In the genomic region with DNA sequence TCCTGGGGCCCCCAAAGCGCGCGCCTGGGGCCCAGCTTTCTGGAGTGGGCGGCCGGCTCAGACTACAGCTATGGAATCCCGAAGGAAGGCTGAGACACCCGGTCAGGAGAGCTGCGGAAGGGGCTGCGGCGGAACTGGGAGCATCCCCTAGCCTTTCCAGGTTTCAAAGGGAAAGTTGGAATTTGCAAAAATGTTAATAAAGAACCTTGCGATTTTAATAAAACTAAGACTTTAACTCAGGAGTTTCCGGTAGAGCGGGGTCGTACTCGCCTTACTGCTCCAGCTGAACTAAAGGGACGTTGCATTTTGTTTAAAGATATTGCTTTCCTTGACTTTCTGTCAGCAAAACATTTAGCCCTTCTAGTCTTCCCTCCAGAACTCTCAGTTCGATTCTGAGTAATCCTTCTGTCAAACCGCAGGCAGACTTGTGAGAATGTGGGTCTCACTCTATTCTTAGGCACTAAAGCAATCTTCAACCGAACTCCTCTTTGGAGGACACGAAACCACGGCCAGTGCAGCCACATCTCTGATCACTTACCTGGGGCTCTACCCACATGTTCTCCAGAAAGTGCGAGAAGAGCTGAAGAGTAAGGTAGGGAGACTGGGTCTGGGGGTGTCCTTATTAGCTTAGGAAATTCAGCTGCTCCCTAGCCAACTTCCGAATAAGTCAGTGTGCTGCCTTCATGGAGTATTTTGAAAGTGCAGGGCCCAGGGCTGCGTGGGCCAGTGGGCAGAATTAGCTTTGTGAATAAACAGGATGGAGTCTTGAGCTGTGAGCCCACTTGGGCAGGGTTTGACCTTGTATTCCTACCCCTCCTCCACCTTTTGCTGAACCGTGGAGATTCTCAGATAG, we compare ENCODE assay signal across 17 cellular contexts. TPM values are rescaled to one million over a fixed set of nuclear protein-coding genes. Genes with fewer than 3 reads are reported as not detected.
DNase-seq lines count a peak whose midpoint lies in the region; ATAC-seq, FAIRE-seq and TF ChIP-seq lines count a peak whose summit lies in the region.
"Had no signal": no experiment of that assay in that cellular context is flagged by ENCODE, and none has a peak within 500 bp of the region (broad histone marks: within the 10 kb centered on the region; RNA-seq: fewer than 3 reads in every experiment).

No MANE protein-coding gene starts in this region.

- TF ChIP-seq CTCF in right lobe of liver (IDR thresholded peaks at IDR 0.05), result no peak
- TF ChIP-seq CTCF in HepG2 (CRISPR knock-in tag; IDR thresholded peaks at IDR 0.05), result no peak
- TF ChIP-seq CTCF in vagina (IDR thresholded peaks at IDR 0.05), result no peak

- DNase-seq in right lobe of liver (no peak), HepG2 (ENCODE audit: low spot score) (no peak), T-helper 17 cell (no peak), vagina (ENCODE audit: extremely low spot score in 2 of 2) (peak; percentile 56 to 64), pons (ENCODE audit: low spot score) (no peak), GDM1 (lab: John Stamatoyannopoulos, UW) (no peak)
- DNase-seq: HFFc6; kidney; NCI-H1092; NCI-H69; stimulated activated CD4-positive, alpha-beta T cell treated with anti-CD3 and anti-CD28 coated beads, Interleukin-4, amount 100 ng/mL, for 4 hours; testis had no signal

- in situ Hi-C loops in HepG2 (cut with HindIII; ENCODE audit: extremely low pct_ligation_motif_present, low pct_unique_long_range_greater_than_20kb), result loop anchor here (10.0 kb wide), 1 partner anchor 219 kb away; no protein-coding TSS in a partner anchor

- peak overlapping the region; percentile 19 for H3K4me3 Mint-ChIP-seq in T-helper 17 cell
- H3K4me3 Mint-ChIP-seq: HFFc6 had no signal

- no peak overlapping the region for H3K4me2 ChIP-seq in HepG2 (ENCODE audit: low read depth, low read length)

- H3K36me3 ChIP-seq in right lobe of liver, result no peaks in the 10 kb centered on the region
- H3K36me3 ChIP-seq in HepG2 (replicated peaks in 1 of 2; ENCODE audit: control insufficient read depth in 1 of 2, insufficient read depth in 2 of 2, low read length in 2 of 2), result no peaks in the 10 kb centered on the region
- H3K36me3 ChIP-seq in iPS-18a (ENCODE audit: control insufficient read depth, low read depth, low read length), result no peaks in the 10 kb centered on the region
- no peaks in the 10 kb centered on the region for H3K36me3 ChIP-seq in vagina

- no TSS peak for BruUV-seq in HepG2 (replicated peaks; lab: Mats Ljungman, UMichigan)

- H4K20me1 ChIP-seq in HepG2 (ENCODE audit: insufficient read depth, low read length), result no peaks in the 10 kb centered on the region

- no peak for FAIRE-seq in HepG2 (lab: Jason Lieb, UNC)
- FAIRE-seq: kidney had no signal

- no peak for TF ChIP-seq RAD21 in HepG2 (CRISPR knock-in tag; IDR thresholded peaks at IDR 0.05)

- ATAC-seq in right lobe of liver (no peak), HepG2 (no peak), T-helper 17 cell (no peak), HG02763 (IDR thresholded peaks at IDR 0.05; ENCODE audit: unreplicated experiment) (no peak)
- ATAC-seq: esophagus mucosa, SK-N-SH treated with all-trans-retinoic acid at 6 μM for 48 hours had no signal

- TF ChIP-seq POLR2A in right lobe of liver (IDR thresholded peaks at IDR 0.05) (no peak), HepG2 (IDR thresholded peaks at IDR 0.05; ENCODE audit: insufficient read depth in 1 of 2, low read depth in 2 of 2, low read length in 2 of 2) (no peak), vagina (IDR thresholded peaks at IDR 0.05) (no peak)

- peaks cover 76% of the 10 kb centered on the region for H3K27me3 Mint-ChIP-seq in T-helper 17 cell

- TF ChIP-seq EP300 in HepG2 (IDR thresholded peaks at IDR 0.05; ENCODE audit: low read depth in 2 of 2, low read length in 2 of 2) (no peak), HepG2 (CRISPR knock-in tag; IDR thresholded peaks at IDR 0.05; ENCODE audit: borderline replicate concordance) (no peak)

- H3K9me3 ChIP-seq in right lobe of liver (no peaks in the 10 kb centered on the region), HepG2 (ENCODE audit: low read length) (no peaks in the 10 kb centered on the region), T-helper 17 cell (ENCODE audit: control insufficient read depth, low read length, poor library complexity, severe bottlenecking) (no peaks in the 10 kb centered on the region), iPS-18a (ENCODE audit: control insufficient read depth, low read depth, low read length) (no peaks in the 10 kb centered on the region), vagina (no peaks in the 10 kb centered on the region)
- H3K9me3 ChIP-seq: testis had no signal

- peaks cover 6% of the 10 kb centered on the region for H3K36me3 Mint-ChIP-seq in T-helper 17 cell (ENCODE audit: low read depth)

- no peak overlapping the region for H3K9ac ChIP-seq in HepG2 (ENCODE audit: insufficient read depth, low read depth, low read length)
- peak overlapping the region; percentile 2 for H3K9ac ChIP-seq in iPS-18a (ENCODE audit: low read length)

- POLR2A ChIA-PET in HepG2 (lab: Yijun Ruan, JAX), result no interaction called here

- H3K27ac ChIP-seq in right lobe of liver (no peak overlapping the region), HepG2 (ENCODE audit: extremely low read length, insufficient read depth, low read length) (no peak overlapping the region), iPS-18a (ENCODE audit: low read length) (no peak overlapping the region), vagina (no peak overlapping the region)
- H3K27ac ChIP-seq: testis had no signal

- WGBS in right lobe of liver (ENCODE audit: insufficient coverage, low coverage, low lambda C conversion rate, missing lambda C conversion rate), result 52% methylated on average over 19 of the region's 25 CpGs
- 63% methylated on average over 25 of the region's 25 CpGs for WGBS in HepG2 (ENCODE audit: low lambda C conversion rate)

- H3K4me1 ChIP-seq in right lobe of liver, result peaks cover 0 to 82% (median 22%) of the 10 kb centered on the region in 4 donors
- H3K4me1 ChIP-seq in HepG2 (ENCODE audit: insufficient read depth, low read length), result peaks cover 40% of the 10 kb centered on the region
- H3K4me1 ChIP-seq in iPS-18a (ENCODE audit: control insufficient read depth, low read depth, low read length), result peaks cover 11% of the 10 kb centered on the region
- peaks cover 38% of the 10 kb centered on the region for H3K4me1 ChIP-seq in vagina

- H3K79me2 ChIP-seq in HepG2 (ENCODE audit: insufficient read depth, low read length), result no peaks in the 10 kb centered on the region

- peak overlapping the region in 2 of 3 donors; percentile 49 to 76 for H3K4me3 ChIP-seq in right lobe of liver
- H3K4me3 ChIP-seq in HepG2 (replicated peaks in 1 of 3; ENCODE audit: insufficient read depth in 1 of 3, low read depth in 2 of 3, low read length in 3 of 3), result no peak overlapping the region
- H3K4me3 ChIP-seq in iPS-18a (ENCODE audit: low read length), result peak overlapping the region; percentile 63
- no peak overlapping the region for H3K4me3 ChIP-seq in vagina
- H3K4me3 ChIP-seq: testis had no signal

- intact Hi-C loops in right lobe of liver (cut with DNase I) (no loop called here), HepG2 (cut with micrococcal nuclease; ENCODE audit: unreplicated experiment) (loop anchor here (2.0 to 10.0 kb wide), 2 partner anchors 69 to 191 kb away; no protein-coding TSS in a partner anchor), vagina (cut with DNase I) (no loop called here)

- H2AFZ ChIP-seq in HepG2 (ENCODE audit: low read length), result no peak overlapping the region

- CTCF ChIA-PET in HepG2 (lab: Yijun Ruan, JAX; ENCODE audit: low intra/inter-chr PET ratio, low total read pairs), result no interaction called here

- peaks cover 26% of the 10 kb centered on the region for H3K4me1 Mint-ChIP-seq in T-helper 17 cell

- H3K27me3 ChIP-seq in right lobe of liver (no peaks in the 10 kb centered on the region), HepG2 (ENCODE audit: control insufficient read depth in 1 of 2, insufficient read depth in 2 of 2, low read length in 2 of 2) (peaks cover 9 to 50% of the 10 kb centered on the region in 2 experiments; a peak in 4 of 5 replicates), iPS-18a (ENCODE audit: control insufficient read depth, insufficient read depth, low read length) (peaks cover 81% of the 10 kb centered on the region), vagina (peaks cover 10% of the 10 kb centered on the region)
- H3K27me3 ChIP-seq: testis had no signal

- no peak overlapping the region for H3K27ac Mint-ChIP-seq in T-helper 17 cell
- H3K27ac Mint-ChIP-seq: HFFc6 had no signal

RNA-seq across cellular contexts. Expression of gene CYP26A1, which starts 1.9 kb away (rescaled TPM):
- 10 to 100 TPM in 3 of 6 experiments, under 1 TPM in 1, not detected in 2; 0.95 to 53.1 (median 12.6) TPM for total RNA-seq in right lobe of liver
- not detected in 2 replicates for total RNA-seq in HepG2 (2016; rRNA removed; fragmentation: Illumina TruSeq; extraction: Trizol)
- total RNA-seq in HepG2 (2016; cell fraction: cytosol; rRNA removed; fragmentation: Illumina TruSeq; extraction: Trizol; ENCODE audit: low read depth), result not detected in 2 replicates
- not detected in 2 replicates for total RNA-seq in HepG2 (2016; cell fraction: insoluble cytoplasmic fraction; rRNA removed; fragmentation: Illumina TruSeq; extraction: Trizol)
- not detected in 2 replicates for total RNA-seq in HepG2 (2016; cell fraction: membrane; rRNA removed; fragmentation: Illumina TruSeq; extraction: Trizol)
- total RNA-seq in HepG2 (2016; cell fraction: nucleus; rRNA removed; fragmentation: Illumina TruSeq; extraction: Trizol), result not detected in 2 replicates
- polyA plus RNA-seq in HepG2 (2011; rRNA removed), result 0.15 and 0.31 TPM in 2 replicates
- 0.14 and 0.48 TPM in 2 replicates for polyA plus RNA-seq in HepG2 (2011; cell fraction: cytosol; rRNA removed)
- 1.4 and 1.6 TPM in 2 replicates for polyA plus RNA-seq in HepG2 (2011; cell fraction: nucleus; rRNA removed)
- not detected in 2 replicates for polyA plus RNA-seq in HepG2 (2012)
- polyA plus RNA-seq in HepG2 (2016; cell fraction: cytosol; fragmentation: Illumina TruSeq; extraction: Trizol; ENCODE audit: low read depth), result not detected in 2 replicates
- not detected in 2 replicates for polyA plus RNA-seq in HepG2 (2016; cell fraction: insoluble cytoplasmic fraction; fragmentation: Illumina TruSeq; extraction: Trizol; ENCODE audit: low read depth)
- not detected in 2 replicates for polyA plus RNA-seq in HepG2 (2016; cell fraction: membrane; fragmentation: Illumina TruSeq; extraction: Trizol; ENCODE audit: low read depth)
- not detected in 2 replicates for polyA plus RNA-seq in HepG2 (2016; cell fraction: nucleus; fragmentation: Illumina TruSeq; extraction: Trizol; ENCODE audit: insufficient read depth, low read depth)
- polyA minus RNA-seq in HepG2 (2011; rRNA and poly(A)+ RNA removed; ENCODE audit: low replicate concordance), result 0.20 TPM in 1 of 2 replicates, not detected in the other
- not detected in 2 replicates for polyA minus RNA-seq in HepG2 (2011; cell fraction: cytosol; rRNA and poly(A)+ RNA removed)
- polyA minus RNA-seq in HepG2 (2011; cell fraction: nucleus; rRNA and poly(A)+ RNA removed), result 0.13 TPM in 1 of 2 replicates, not detected in the other
- not detected for total RNA-seq in T-helper 17 cell
- total RNA-seq in vagina, result not detected
- total RNA-seq: esophagus mucosa, HFFc6, posterior vena cava, testis had no signal

RNA-seq across cellular contexts. Expression of gene CYP26C1, which starts 15.0 kb away (rescaled TPM):
- under 1 TPM in 3 of 6 experiments, not detected in 3; 0.07 to 0.12 (median 0.10) TPM for total RNA-seq in right lobe of liver
- 0.02 TPM in 1 of 2 replicates, not detected in the other for total RNA-seq in HepG2 (2016; rRNA removed; fragmentation: Illumina TruSeq; extraction: Trizol)
- total RNA-seq in HepG2 (2016; cell fraction: cytosol; rRNA removed; fragmentation: Illumina TruSeq; extraction: Trizol; ENCODE audit: low read depth), result not detected in 2 replicates
- 0.02 TPM in 1 of 2 replicates, not detected in the other for total RNA-seq in HepG2 (2016; cell fraction: insoluble cytoplasmic fraction; rRNA removed; fragmentation: Illumina TruSeq; extraction: Trizol)
- total RNA-seq in HepG2 (2016; cell fraction: membrane; rRNA removed; fragmentation: Illumina TruSeq; extraction: Trizol), result not detected in 2 replicates
- total RNA-seq in HepG2 (2016; cell fraction: nucleus; rRNA removed; fragmentation: Illumina TruSeq; extraction: Trizol), result 0.12 and 0.19 TPM in 2 replicates
- polyA plus RNA-seq in HepG2 (2011; rRNA removed), result not detected in 2 replicates
- not detected in 2 replicates for polyA plus RNA-seq in HepG2 (2011; cell fraction: cytosol; rRNA removed)
- 0.35 and 0.42 TPM in 2 replicates for polyA plus RNA-seq in HepG2 (2011; cell fraction: nucleus; rRNA removed)
- not detected in 2 replicates for polyA plus RNA-seq in HepG2 (2012)
- polyA plus RNA-seq in HepG2 (2016; cell fraction: cytosol; fragmentation: Illumina TruSeq; extraction: Trizol; ENCODE audit: low read depth), result not detected in 2 replicates
- not detected in 2 replicates for polyA plus RNA-seq in HepG2 (2016; cell fraction: insoluble cytoplasmic fraction; fragmentation: Illumina TruSeq; extraction: Trizol; ENCODE audit: low read depth)
- not detected in 2 replicates for polyA plus RNA-seq in HepG2 (2016; cell fraction: membrane; fragmentation: Illumina TruSeq; extraction: Trizol; ENCODE audit: low read depth)
- not detected in 2 replicates for polyA plus RNA-seq in HepG2 (2016; cell fraction: nucleus; fragmentation: Illumina TruSeq; extraction: Trizol; ENCODE audit: insufficient read depth, low read depth)
- polyA minus RNA-seq in HepG2 (2011; rRNA and poly(A)+ RNA removed; ENCODE audit: low replicate concordance), result 0.07 and 0.26 TPM in 2 replicates
- not detected in 2 replicates for polyA minus RNA-seq in HepG2 (2011; cell fraction: cytosol; rRNA and poly(A)+ RNA removed)
- 0.87 and 1.5 TPM in 2 replicates for polyA minus RNA-seq in HepG2 (2011; cell fraction: nucleus; rRNA and poly(A)+ RNA removed)
- under 1 TPM; 0.18 to 0.20 TPM for total RNA-seq in T-helper 17 cell
- total RNA-seq in vagina, result not detected
- total RNA-seq: esophagus mucosa had no signal

Comparison
In these comparisons a context has a peak if more than half of its experiments do, and no peak if none do; other contexts are left out.
1. H3K4me3 ChIP-seq: peak in right lobe of liver (2 of 3) and iPS-18a (single experiment); none in HepG2 (0 of 3) and vagina (0 of 2).
2. DNase-seq: peak in vagina (2 of 2); none in right lobe of liver (0 of 3), HepG2 (single experiment), T-helper 17 cell (0 of 3), pons (single experiment) and GDM1 (single experiment).